Comparison of ENCODE assay signal across 1 cellular context in the genomic region with DNA sequence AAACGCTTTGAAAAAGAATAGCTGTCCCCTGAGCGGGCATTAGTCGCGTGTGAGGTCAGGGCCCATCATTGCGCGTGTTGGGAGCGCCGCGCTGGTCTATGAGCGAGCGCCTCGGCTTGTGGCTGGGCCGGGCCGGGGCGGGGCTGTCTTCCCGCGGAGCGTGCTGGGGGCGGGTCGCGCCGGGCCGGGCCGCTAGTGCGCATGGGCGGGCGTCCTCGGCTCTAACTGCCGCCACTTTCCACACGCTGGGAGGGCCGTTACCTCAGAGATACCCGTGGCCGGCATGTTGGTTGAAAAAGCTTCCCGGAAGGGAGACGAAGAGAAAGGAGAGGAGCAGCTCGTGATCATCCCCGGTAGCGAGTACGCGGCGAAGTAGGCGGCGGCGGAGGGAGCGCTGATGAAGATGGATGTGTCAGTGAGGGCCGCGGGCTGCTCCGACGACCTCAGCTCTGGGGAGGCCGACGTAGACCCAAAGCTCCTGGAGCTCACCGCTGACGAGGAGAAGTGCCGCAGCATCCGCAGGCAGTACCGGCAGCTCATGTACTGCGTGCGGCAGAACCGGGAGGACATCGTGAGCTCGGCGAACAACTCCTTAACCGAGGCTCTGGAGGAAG.
TF ChIP-seq lines count a peak whose summit lies in the region.

EID3 (plus strand) TSS at position 202 of the 614 bp plus-strand sequence; CDS start at position 398, 196 bp downstream.

TF ChIP-seq in GM12878, 131 proteins besides CTCF, POLR2A, EP300 and RAD21 (continued from another document and continues in another):
- TF ChIP-seq, protein P1, sequence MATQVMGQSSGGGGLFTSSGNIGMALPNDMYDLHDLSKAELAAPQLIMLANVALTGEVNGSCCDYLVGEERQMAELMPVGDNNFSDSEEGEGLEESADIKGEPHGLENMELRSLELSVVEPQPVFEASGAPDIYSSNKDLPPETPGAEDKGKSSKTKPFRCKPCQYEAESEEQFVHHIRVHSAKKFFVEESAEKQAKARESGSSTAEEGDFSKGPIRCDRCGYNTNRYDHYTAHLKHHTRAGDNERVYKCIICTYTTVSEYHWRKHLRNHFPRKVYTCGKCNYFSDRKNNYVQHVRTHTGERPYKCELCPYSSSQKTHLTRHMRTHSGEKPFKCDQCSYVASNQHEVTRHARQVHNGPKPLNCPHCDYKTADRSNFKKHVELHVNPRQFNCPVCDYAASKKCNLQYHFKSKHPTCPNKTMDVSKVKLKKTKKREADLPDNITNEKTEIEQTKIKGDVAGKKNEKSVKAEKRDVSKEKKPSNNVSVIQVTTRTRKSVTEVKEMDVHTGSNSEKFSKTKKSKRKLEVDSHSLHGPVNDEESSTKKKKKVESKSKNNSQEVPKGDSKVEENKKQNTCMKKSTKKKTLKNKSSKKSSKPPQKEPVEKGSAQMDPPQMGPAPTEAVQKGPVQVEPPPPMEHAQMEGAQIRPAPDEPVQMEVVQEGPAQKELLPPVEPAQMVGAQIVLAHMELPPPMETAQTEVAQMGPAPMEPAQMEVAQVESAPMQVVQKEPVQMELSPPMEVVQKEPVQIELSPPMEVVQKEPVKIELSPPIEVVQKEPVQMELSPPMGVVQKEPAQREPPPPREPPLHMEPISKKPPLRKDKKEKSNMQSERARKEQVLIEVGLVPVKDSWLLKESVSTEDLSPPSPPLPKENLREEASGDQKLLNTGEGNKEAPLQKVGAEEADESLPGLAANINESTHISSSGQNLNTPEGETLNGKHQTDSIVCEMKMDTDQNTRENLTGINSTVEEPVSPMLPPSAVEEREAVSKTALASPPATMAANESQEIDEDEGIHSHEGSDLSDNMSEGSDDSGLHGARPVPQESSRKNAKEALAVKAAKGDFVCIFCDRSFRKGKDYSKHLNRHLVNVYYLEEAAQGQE (IDR thresholded peaks at IDR 0.05; ENCODE audit: low read depth, low read length): no peak
- no peak for TF ChIP-seq BRCA1 (IDR thresholded peaks at IDR 0.05; ENCODE audit: low read depth, low read length)
- TF ChIP-seq, protein P2, sequence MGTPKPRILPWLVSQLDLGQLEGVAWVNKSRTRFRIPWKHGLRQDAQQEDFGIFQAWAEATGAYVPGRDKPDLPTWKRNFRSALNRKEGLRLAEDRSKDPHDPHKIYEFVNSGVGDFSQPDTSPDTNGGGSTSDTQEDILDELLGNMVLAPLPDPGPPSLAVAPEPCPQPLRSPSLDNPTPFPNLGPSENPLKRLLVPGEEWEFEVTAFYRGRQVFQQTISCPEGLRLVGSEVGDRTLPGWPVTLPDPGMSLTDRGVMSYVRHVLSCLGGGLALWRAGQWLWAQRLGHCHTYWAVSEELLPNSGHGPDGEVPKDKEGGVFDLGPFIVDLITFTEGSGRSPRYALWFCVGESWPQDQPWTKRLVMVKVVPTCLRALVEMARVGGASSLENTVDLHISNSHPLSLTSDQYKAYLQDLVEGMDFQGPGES (IDR thresholded peaks at IDR 0.05): no peak
- TF ChIP-seq ZBTB33 (IDR thresholded peaks at IDR 0.05): no peak
- TF ChIP-seq CBFB (IDR thresholded peaks at IDR 0.05; ENCODE audit: low read depth): no peak
- TF ChIP-seq SRF (IDR thresholded peaks at IDR 0.05; ENCODE audit: low read depth in 2 of 2, low read length in 2 of 2): no peak
- TF ChIP-seq SP1 (IDR thresholded peaks at IDR 0.05; ENCODE audit: low read depth, low read length): no peak
- no peak for TF ChIP-seq HSF1 (IDR thresholded peaks at IDR 0.05; ENCODE audit: low read depth, low read length)
- no peak for TF ChIP-seq STAT3 (IDR thresholded peaks at IDR 0.05; ENCODE audit: low read depth, low read length)
- peak; percentile 33; the same call in 1 of the 2 replicates for TF ChIP-seq TAF1 (IDR thresholded peaks at IDR 0.05; ENCODE audit: borderline replicate concordance, low read depth, low read length)
- no peak for TF ChIP-seq IKZF2 (IDR thresholded peaks at IDR 0.05)
- TF ChIP-seq IRF5 (IDR thresholded peaks at IDR 0.05; ENCODE audit: borderline replicate concordance): no peak
- TF ChIP-seq ELK1 (IDR thresholded peaks at IDR 0.05; ENCODE audit: low read depth, low read length): no peak
- no peak for TF ChIP-seq MYC (IDR thresholded peaks at IDR 0.05; ENCODE audit: insufficient read depth, insufficient read length, insufficient replicate concordance, low read length, severe bottlenecking)
- TF ChIP-seq CHD4 (IDR thresholded peaks at IDR 0.05): no peak
- peak; percentile 48 for TF ChIP-seq KLF5 (IDR thresholded peaks at IDR 0.05; ENCODE audit: partially characterized antibody)
- no peak for TF ChIP-seq HDAC2 (IDR thresholded peaks at IDR 0.05)
- TF ChIP-seq FOXK2 (IDR thresholded peaks at IDR 0.05): no peak
- TF ChIP-seq, protein P3, sequence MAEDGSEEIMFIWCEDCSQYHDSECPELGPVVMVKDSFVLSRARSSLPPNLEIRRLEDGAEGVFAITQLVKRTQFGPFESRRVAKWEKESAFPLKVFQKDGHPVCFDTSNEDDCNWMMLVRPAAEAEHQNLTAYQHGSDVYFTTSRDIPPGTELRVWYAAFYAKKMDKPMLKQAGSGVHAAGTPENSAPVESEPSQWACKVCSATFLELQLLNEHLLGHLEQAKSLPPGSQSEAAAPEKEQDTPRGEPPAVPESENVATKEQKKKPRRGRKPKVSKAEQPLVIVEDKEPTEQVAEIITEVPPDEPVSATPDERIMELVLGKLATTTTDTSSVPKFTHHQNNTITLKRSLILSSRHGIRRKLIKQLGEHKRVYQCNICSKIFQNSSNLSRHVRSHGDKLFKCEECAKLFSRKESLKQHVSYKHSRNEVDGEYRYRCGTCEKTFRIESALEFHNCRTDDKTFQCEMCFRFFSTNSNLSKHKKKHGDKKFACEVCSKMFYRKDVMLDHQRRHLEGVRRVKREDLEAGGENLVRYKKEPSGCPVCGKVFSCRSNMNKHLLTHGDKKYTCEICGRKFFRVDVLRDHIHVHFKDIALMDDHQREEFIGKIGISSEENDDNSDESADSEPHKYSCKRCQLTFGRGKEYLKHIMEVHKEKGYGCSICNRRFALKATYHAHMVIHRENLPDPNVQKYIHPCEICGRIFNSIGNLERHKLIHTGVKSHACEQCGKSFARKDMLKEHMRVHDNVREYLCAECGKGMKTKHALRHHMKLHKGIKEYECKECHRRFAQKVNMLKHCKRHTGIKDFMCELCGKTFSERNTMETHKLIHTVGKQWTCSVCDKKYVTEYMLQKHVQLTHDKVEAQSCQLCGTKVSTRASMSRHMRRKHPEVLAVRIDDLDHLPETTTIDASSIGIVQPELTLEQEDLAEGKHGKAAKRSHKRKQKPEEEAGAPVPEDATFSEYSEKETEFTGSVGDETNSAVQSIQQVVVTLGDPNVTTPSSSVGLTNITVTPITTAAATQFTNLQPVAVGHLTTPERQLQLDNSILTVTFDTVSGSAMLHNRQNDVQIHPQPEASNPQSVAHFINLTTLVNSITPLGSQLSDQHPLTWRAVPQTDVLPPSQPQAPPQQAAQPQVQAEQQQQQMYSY (CRISPR knock-in tag; IDR thresholded peaks at IDR 0.05): no peak
- no peak for TF ChIP-seq ZNF622 (IDR thresholded peaks at IDR 0.05)
- TF ChIP-seq CREB1 (IDR thresholded peaks at IDR 0.05; ENCODE audit: low read depth): peak; percentile 95
- TF ChIP-seq BACH1 (IDR thresholded peaks at IDR 0.05; ENCODE audit: borderline replicate concordance): no peak
- no peak for TF ChIP-seq EED (IDR thresholded peaks at IDR 0.05; ENCODE audit: low read depth)
- TF ChIP-seq TARDBP (IDR thresholded peaks at IDR 0.05; ENCODE audit: borderline replicate concordance): no peak
- TF ChIP-seq, protein P4, sequence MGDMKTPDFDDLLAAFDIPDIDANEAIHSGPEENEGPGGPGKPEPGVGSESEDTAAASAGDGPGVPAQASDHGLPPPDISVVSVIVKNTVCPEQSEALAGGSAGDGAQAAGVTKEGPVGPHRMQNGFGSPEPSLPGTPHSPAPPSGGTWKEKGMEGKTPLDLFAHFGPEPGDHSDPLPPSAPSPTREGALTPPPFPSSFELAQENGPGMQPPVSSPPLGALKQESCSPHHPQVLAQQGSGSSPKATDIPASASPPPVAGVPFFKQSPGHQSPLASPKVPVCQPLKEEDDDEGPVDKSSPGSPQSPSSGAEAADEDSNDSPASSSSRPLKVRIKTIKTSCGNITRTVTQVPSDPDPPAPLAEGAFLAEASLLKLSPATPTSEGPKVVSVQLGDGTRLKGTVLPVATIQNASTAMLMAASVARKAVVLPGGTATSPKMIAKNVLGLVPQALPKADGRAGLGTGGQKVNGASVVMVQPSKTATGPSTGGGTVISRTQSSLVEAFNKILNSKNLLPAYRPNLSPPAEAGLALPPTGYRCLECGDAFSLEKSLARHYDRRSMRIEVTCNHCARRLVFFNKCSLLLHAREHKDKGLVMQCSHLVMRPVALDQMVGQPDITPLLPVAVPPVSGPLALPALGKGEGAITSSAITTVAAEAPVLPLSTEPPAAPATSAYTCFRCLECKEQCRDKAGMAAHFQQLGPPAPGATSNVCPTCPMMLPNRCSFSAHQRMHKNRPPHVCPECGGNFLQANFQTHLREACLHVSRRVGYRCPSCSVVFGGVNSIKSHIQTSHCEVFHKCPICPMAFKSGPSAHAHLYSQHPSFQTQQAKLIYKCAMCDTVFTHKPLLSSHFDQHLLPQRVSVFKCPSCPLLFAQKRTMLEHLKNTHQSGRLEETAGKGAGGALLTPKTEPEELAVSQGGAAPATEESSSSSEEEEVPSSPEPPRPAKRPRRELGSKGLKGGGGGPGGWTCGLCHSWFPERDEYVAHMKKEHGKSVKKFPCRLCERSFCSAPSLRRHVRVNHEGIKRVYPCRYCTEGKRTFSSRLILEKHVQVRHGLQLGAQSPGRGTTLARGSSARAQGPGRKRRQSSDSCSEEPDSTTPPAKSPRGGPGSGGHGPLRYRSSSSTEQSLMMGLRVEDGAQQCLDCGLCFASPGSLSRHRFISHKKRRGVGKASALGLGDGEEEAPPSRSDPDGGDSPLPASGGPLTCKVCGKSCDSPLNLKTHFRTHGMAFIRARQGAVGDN (IDR thresholded peaks at IDR 0.05): peak; percentile 67; the same call in 1 of the 2 replicates
- no peak for TF ChIP-seq SREBF2 (IDR thresholded peaks at IDR 0.05; ENCODE audit: low read length)
- no peak for TF ChIP-seq STAT1 (conservative IDR thresholded peaks at IDR 0.05)
- no peak for TF ChIP-seq USF1 (IDR thresholded peaks at IDR 0.05; ENCODE audit: borderline replicate concordance, extremely low read length, insufficient read depth, low read depth, low read length)
- TF ChIP-seq ASH2L (IDR thresholded peaks at IDR 0.05; ENCODE audit: borderline replicate concordance, low read depth): no peak
- peak; percentile 76 to 94; a peak in 3 of 4 replicates for TF ChIP-seq BHLHE40 (IDR thresholded peaks at IDR 0.05; ENCODE audit: borderline replicate concordance in 1 of 2, low read depth in 2 of 2, low read length in 1 of 2)
- no peak for TF ChIP-seq JUNB (IDR thresholded peaks at IDR 0.05)
- no peak for TF ChIP-seq HDAC6 (IDR thresholded peaks at IDR 0.05; ENCODE audit: unreplicated experiment)
- TF ChIP-seq NRF1 (conservative IDR thresholded peaks at IDR 0.05; ENCODE audit: low read depth, low read length): peak; percentile 54
- no peak for TF ChIP-seq NR2C2 (IDR thresholded peaks at IDR 0.05; ENCODE audit: borderline replicate concordance, control insufficient read depth, insufficient read length, low read depth)
- TF ChIP-seq MXI1 (IDR thresholded peaks at IDR 0.05; ENCODE audit: low read depth, low read length): peak; percentile 70; the same call in 1 of the 2 replicates
